Comparison of ENCODE assay signal across 25 cellular contexts in the genomic region with DNA sequence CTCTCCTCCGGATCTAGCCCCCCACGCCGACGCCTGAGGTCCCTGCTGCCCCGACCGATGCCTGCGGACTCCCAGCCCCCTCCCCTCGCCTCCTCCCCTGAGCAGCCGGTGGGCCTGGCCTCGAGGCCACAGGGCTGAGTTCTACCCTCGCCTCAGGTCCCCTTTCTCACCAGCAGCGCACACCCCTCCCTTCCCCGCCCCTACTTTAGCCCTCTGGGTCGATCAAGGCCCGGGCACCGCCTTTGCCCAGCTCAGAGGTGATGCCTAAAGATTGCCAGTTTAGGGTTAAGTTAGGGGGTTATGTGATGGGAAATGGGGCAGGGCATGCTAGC. TPM values are rescaled to one million over a fixed set of nuclear protein-coding genes. Genes with fewer than 3 reads are reported as not detected.
A peak's percentile ranks its signal among the peaks of the same experiment; 100 is the strongest.
DNase-seq lines count a peak whose midpoint lies in the region; TF ChIP-seq lines count a peak whose summit lies in the region.
"Had no signal": no experiment of that assay in that cellular context is flagged by ENCODE, and none has a peak within 500 bp of the region (broad histone marks: within the 10 kb centered on the region; RNA-seq: fewer than 3 reads in every experiment).

No MANE protein-coding gene starts in this region.

- H3K27me3 ChIP-seq in HUES6 (ENCODE audit: control insufficient read depth, insufficient read depth, low read length) (peaks cover 100% of the 10 kb centered on the region), endodermal cell (ENCODE audit: control insufficient read depth, insufficient read depth, low read length, poor library complexity, severe bottlenecking) (peaks cover 100% of the 10 kb centered on the region), neuronal stem cell (ENCODE audit: control insufficient read depth in 3 of 3, insufficient read depth in 3 of 3, low read depth in 1 of 3, low read length in 3 of 3) (peaks cover 0 to 100% (median 0%) of the 10 kb centered on the region in 3 experiments)

- H3K4me1 Mint-ChIP-seq in Calu3 (ENCODE audit: low read depth, unreplicated experiment): peaks cover 19% of the 10 kb centered on the region
- peaks cover 42% of the 10 kb centered on the region for H3K4me1 Mint-ChIP-seq in endodermal cell
- peaks cover 48% of the 10 kb centered on the region for H3K4me1 Mint-ChIP-seq in endothelial cell (ENCODE audit: unreplicated experiment)

- H3K23ac ChIP-seq in neuronal stem cell (ENCODE audit: low read depth, low read length, poor library complexity): no peak overlapping the region

- H2BK12ac ChIP-seq in neuronal stem cell (ENCODE audit: low read length): no peak overlapping the region

- intact Hi-C loops in Calu3 (cut with micrococcal nuclease; ENCODE audit: unreplicated experiment): no loop called here

- peak overlapping the region; percentile 60 for H2BK15ac ChIP-seq in neuronal stem cell (ENCODE audit: low read length)

- H3K4me3 Mint-ChIP-seq in Calu3 (ENCODE audit: low read depth, unreplicated experiment) (peak overlapping the region; percentile 73), endodermal cell (peak overlapping the region; percentile 69), endothelial cell (ENCODE audit: unreplicated experiment) (no peak overlapping the region)
- H3K4me3 Mint-ChIP-seq: activated CD8-positive, alpha-beta T cell treated with anti-CD3 and anti-CD28 coated beads for 36 hours had no signal

- H3K4me2 ChIP-seq in neuronal stem cell (ENCODE audit: insufficient read depth, low read length, poor library complexity, severe bottlenecking): peak overlapping the region; percentile 94

- H3K9me3 Mint-ChIP-seq in Calu3 (ENCODE audit: low read depth, unreplicated experiment) (no peaks in the 10 kb centered on the region), endodermal cell (no peaks in the 10 kb centered on the region), endothelial cell (ENCODE audit: unreplicated experiment) (no peaks in the 10 kb centered on the region)
- H3K9me3 Mint-ChIP-seq: activated CD8-positive, alpha-beta T cell treated with anti-CD3 and anti-CD28 coated beads for 36 hours; CD8-positive, alpha-beta memory T cell; HFFc6 had no signal

- H3K36me3 Mint-ChIP-seq in Calu3 (ENCODE audit: insufficient read depth, unreplicated experiment) (peaks cover 18% of the 10 kb centered on the region), endodermal cell (ENCODE audit: low read depth) (no peaks in the 10 kb centered on the region), endothelial cell (ENCODE audit: low read depth, unreplicated experiment) (no peaks in the 10 kb centered on the region)
- H3K36me3 Mint-ChIP-seq: CD8-positive, alpha-beta memory T cell; naive thymus-derived CD8-positive, alpha-beta T cell had no signal

- peak overlapping the region; percentile 96 for H2AFZ ChIP-seq in neuronal stem cell (ENCODE audit: low read length)

- H3K4me1 ChIP-seq in HUES6 (ENCODE audit: control insufficient read depth, insufficient read depth, low read length) (peaks cover 62% of the 10 kb centered on the region), endodermal cell (ENCODE audit: control insufficient read depth, insufficient read depth, low read length) (peaks cover 15% of the 10 kb centered on the region), neuronal stem cell (ENCODE audit: control insufficient read depth in 2 of 2, insufficient read depth in 1 of 2, low read depth in 1 of 2, low read length in 2 of 2) (peaks cover 19 to 36% of the 10 kb centered on the region in 2 donors)

- CTCF ChIA-PET in Calu3 (lab: Charles Lee): interaction anchor here (0.6 to 0.7 kb wide), 2 partner anchors 39 to 1407 kb away, joined by 3 read pairs; no protein-coding TSS in a partner anchor

- no peak overlapping the region for H4K8ac ChIP-seq in neuronal stem cell (ENCODE audit: low read depth, low read length)

- 0 to 2% methylated on average over 1 to 16 of the region's 16 CpGs for WGBS in endodermal cell (ENCODE audit: insufficient coverage in 1 of 2, insufficient read length in 1 of 2), 2 experiments
- WGBS in neuronal stem cell (ENCODE audit: extremely low coverage in 2 of 2, insufficient read length in 2 of 2, insufficient replicate concordance in 1 of 2), 2 donors: no CpG with 5 or more reads among the region's 16 CpGs

- H3K36me3 ChIP-seq in HUES6 (ENCODE audit: control insufficient read depth, insufficient read depth, low read length): no peaks in the 10 kb centered on the region
- no peaks in the 10 kb centered on the region for H3K36me3 ChIP-seq in endodermal cell (ENCODE audit: control insufficient read depth, insufficient read depth, low read length)
- no peaks in the 10 kb centered on the region for H3K36me3 ChIP-seq in neuronal stem cell (replicated peaks in 1 of 2; ENCODE audit: control insufficient read depth in 2 of 2, insufficient read depth in 2 of 2, low read length in 2 of 2)
- H3K36me3 ChIP-seq: esophagus squamous epithelium, gastroesophageal sphincter, prostate gland had no signal

- TF ChIP-seq CTCF in Calu3 (IDR thresholded peaks at IDR 0.05; ENCODE audit: unreplicated experiment) (no peak), endodermal cell (conservative IDR thresholded peaks at IDR 0.05) (no peak), endothelial cell (IDR thresholded peaks at IDR 0.05; ENCODE audit: unreplicated experiment) (no peak)

- H3K27ac ChIP-seq in HUES6 (ENCODE audit: low read depth, low read length) (no peak overlapping the region), endodermal cell (ENCODE audit: low read depth, low read length) (no peak overlapping the region), neuronal stem cell (replicated peaks; ENCODE audit: low read length) (no peak overlapping the region)
- H3K27ac ChIP-seq: esophagus squamous epithelium, gastroesophageal sphincter, prostate gland had no signal

- H3K27ac Mint-ChIP-seq in Calu3 (ENCODE audit: unreplicated experiment) (no peak overlapping the region), endodermal cell (no peak overlapping the region), endothelial cell (ENCODE audit: unreplicated experiment) (no peak overlapping the region)
- H3K27ac Mint-ChIP-seq: activated CD8-positive, alpha-beta T cell treated with anti-CD3 and anti-CD28 coated beads for 36 hours; CD8-positive, alpha-beta memory T cell; HFFc6; naive thymus-derived CD8-positive, alpha-beta T cell had no signal

- H3K27me3 Mint-ChIP-seq in Calu3 (ENCODE audit: unreplicated experiment) (peaks cover 97% of the 10 kb centered on the region), endodermal cell (ENCODE audit: insufficient read depth) (peaks cover 91% of the 10 kb centered on the region), endothelial cell (ENCODE audit: unreplicated experiment) (peaks cover 30% of the 10 kb centered on the region)

- no TSS peak for BruUV-seq in Calu3 (replicated peaks; lab: Mats Ljungman, UMichigan)

- no peaks in the 10 kb centered on the region for H3K9me3 ChIP-seq in HUES6 (ENCODE audit: control insufficient read depth, insufficient read depth, low read depth, low read length)
- no peaks in the 10 kb centered on the region for H3K9me3 ChIP-seq in endodermal cell (ENCODE audit: control insufficient read depth, low read length)
- H3K9me3 ChIP-seq in neuronal stem cell (replicated peaks in 1 of 2; ENCODE audit: control insufficient read depth in 2 of 2, insufficient read depth in 1 of 2, low read depth in 1 of 2, low read length in 2 of 2): peaks cover 0 to 3% of the 10 kb centered on the region in 2 donors
- H3K9me3 ChIP-seq: esophagus squamous epithelium, gastroesophageal sphincter, prostate gland had no signal

- peak overlapping the region; percentile 98 for H2BK5ac ChIP-seq in neuronal stem cell (ENCODE audit: low read length)

- H2BK120ac ChIP-seq in neuronal stem cell (ENCODE audit: low read depth, low read length): peak overlapping the region; percentile 4

- peak overlapping the region; percentile 88 for H2AK5ac ChIP-seq in neuronal stem cell (ENCODE audit: low read depth, low read length)

- peak overlapping the region; percentile 91 for H3K18ac ChIP-seq in neuronal stem cell (ENCODE audit: low read length)

- no peak overlapping the region for H3K14ac ChIP-seq in neuronal stem cell (ENCODE audit: low read length)

- H4K91ac ChIP-seq in neuronal stem cell (ENCODE audit: low read depth, low read length, poor library complexity): no peak overlapping the region

- H3K4ac ChIP-seq in neuronal stem cell (ENCODE audit: low read length): no peak overlapping the region

- H3K79me1 ChIP-seq in neuronal stem cell (ENCODE audit: low read depth, low read length): peaks cover 11% of the 10 kb centered on the region

- H3K4me3 ChIP-seq in HUES6 (ENCODE audit: low read depth, low read length) (peak overlapping the region; percentile 55), endodermal cell (ENCODE audit: low read length) (no peak overlapping the region), neuronal stem cell (ENCODE audit: low read length in 2 of 2) (peak overlapping the region in 1 of 2 donors; percentile 86)

- H3K9ac ChIP-seq in HUES6 (ENCODE audit: low read length) (no peak overlapping the region), endodermal cell (ENCODE audit: extremely low read depth, low read length, poor library complexity, severe bottlenecking) (no peak overlapping the region), neuronal stem cell (ENCODE audit: low read depth, low read length, poor library complexity) (peak overlapping the region; percentile 83)

- no peak for DNase-seq in Calu3
- DNase-seq in endodermal cell: peak; percentile 83
- DNase-seq in neuronal stem cell (ENCODE audit: low spot score): no peak
- DNase-seq in stimulated activated CD4-positive, alpha-beta T cell treated with anti-CD3 and anti-CD28 coated beads, Interleukin-4, amount 100 ng/mL, for 1 hour: no peak
- DNase-seq in endothelial cell (ENCODE audit: low spot score): no peak
- no peak for DNase-seq in ureter (ENCODE audit: low spot score)
- DNase-seq: activated CD8-positive, alpha-beta T cell treated with anti-CD3 and anti-CD28 coated beads for 36 hours; activated gamma-delta T cell; activated T-cell treated with anti-CD3 and anti-CD28 coated beads for 4 hours; CD8-positive, alpha-beta memory T cell; DMS79; effector CD8-positive, alpha-beta T cell; esophagus squamous epithelium; HFFc6; Karpas-422; left cardiac atrium; mesenchymal stem cell; NCI-H1092; NCI-H2107; RPMI8226 had no signal

RNA-seq across cellular contexts. Expression of a gene that starts 5.7 kb away (rescaled TPM):
- not detected in 2 replicates for total RNA-seq in Calu3 (2022)
- total RNA-seq in endodermal cell: 1 to 10 TPM; 1.9 to 5.7 TPM
- polyA plus RNA-seq in endodermal cell (2013, experiment 1 of 2): 0.71 TPM
- polyA plus RNA-seq in endodermal cell (2013, experiment 2 of 2): 0.62 TPM
- polyA plus RNA-seq in neuronal stem cell (2013, experiment 1 of 2): 171 TPM
- 176 TPM for polyA plus RNA-seq in neuronal stem cell (2013, experiment 2 of 2)
- total RNA-seq in endothelial cell (ENCODE audit: unreplicated experiment): not detected
- not detected for total RNA-seq in ureter
- total RNA-seq: activated CD8-positive, alpha-beta T cell treated with anti-CD3 and anti-CD28 coated beads for 36 hours; CD8-positive, alpha-beta memory T cell; esophagus squamous epithelium; HFFc6; HT1080; left cardiac atrium; naive thymus-derived CD8-positive, alpha-beta T cell; prostate gland had no signal
- polyA plus RNA-seq: CD8-positive, alpha-beta memory T cell; naive thymus-derived CD8-positive, alpha-beta T cell had no signal
